In the genomic region with DNA sequence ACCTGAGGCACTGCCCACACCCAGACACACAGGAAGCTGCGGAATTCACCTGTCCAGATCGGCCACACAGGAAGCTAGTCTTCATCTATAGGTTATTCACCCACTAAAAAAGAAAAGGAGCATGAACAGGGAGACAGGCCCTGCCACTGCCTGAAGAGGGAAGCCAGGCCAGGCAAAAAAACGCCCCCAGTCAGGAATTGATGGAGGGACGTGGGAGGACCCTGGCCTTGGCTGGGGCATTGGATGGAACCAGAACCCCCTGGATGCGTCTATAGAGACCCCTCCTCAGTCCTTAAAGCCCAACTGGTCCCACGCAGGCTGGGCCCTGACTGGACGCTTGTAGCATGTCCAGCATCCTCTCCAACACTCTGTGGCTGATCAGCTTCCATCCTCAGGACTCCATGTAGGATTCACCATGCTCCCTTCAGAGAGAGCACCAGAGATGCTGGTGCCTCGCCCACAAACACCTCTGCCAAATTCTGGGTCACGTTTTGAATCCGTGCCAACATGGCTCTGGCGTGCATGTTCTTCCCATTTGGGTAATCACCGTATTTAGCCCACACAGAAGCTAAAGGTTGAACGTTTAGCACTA, we compare ENCODE assay signal across 18 cellular contexts.
"Had no signal": no experiment of that assay in that cellular context is flagged by ENCODE, and none has a peak within 500 bp of the region (broad histone marks: within the 10 kb centered on the region; RNA-seq: fewer than 3 reads in every experiment).

No MANE protein-coding gene starts in this region.

- H3K4me3 ChIP-seq: heart left ventricle, mucosa of descending colon, ovary, right lobe of liver, spleen, testis, tibial nerve had no signal

- DNase-seq: cerebellar nuclear complex; effector CD8-positive, alpha-beta T cell; heart left ventricle; hippocampal formation; kidney glomerular epithelial cell; mammary epithelial cell; mucosa of descending colon; naive thymus-derived CD8-positive, alpha-beta T cell; ovary; stimulated activated CD4-positive, alpha-beta T cell treated with anti-CD3 and anti-CD28 coated beads, Interleukin-15, amount 100 ng/mL, for 24 hours; stimulated activated CD4-positive, alpha-beta T cell treated with anti-CD3 and anti-CD28 coated beads, Interleukin-1b, Interleukin-23, amount 100 ng/mL, for 48 hours; stimulated activated CD4-positive, alpha-beta T cell treated with anti-CD3 and anti-CD28 coated beads, Interleukin-4, amount 100 ng/mL, for 24 hours; testis had no signal

- ATAC-seq: esophagus mucosa; heart left ventricle; mucosa of descending colon; naive thymus-derived CD8-positive, alpha-beta T cell; stimulated activated memory B cell treated with anti-CD40 and anti-IgM and Interleukin-4, amounts not matched to agents 10 μg/mL and 1 μg/mL and 100 μg/mL, for 72 hours had no signal

- H3K9me3 ChIP-seq: mucosa of descending colon, ovary, right lobe of liver, testis had no signal

- H3K27me3 ChIP-seq: ovary, right lobe of liver, testis, tibial nerve had no signal

- H3K36me3 ChIP-seq: heart left ventricle, ovary, right lobe of liver, spleen, tibial nerve had no signal

- H3K27ac ChIP-seq: heart left ventricle, ovary, right lobe of liver, spleen, testis, tibial nerve had no signal

- H3K4me1 ChIP-seq: heart left ventricle, right lobe of liver, spleen, testis, tibial nerve had no signal
